8 cellular contexts compared by ENCODE assay signal in genomic region chr4:52712991-52713275, GRCh38. TPM values are rescaled to one million over a fixed set of nuclear protein-coding genes. Genes with fewer than 3 reads are reported as not detected.
DNase-seq lines count a peak whose midpoint lies in the region; ATAC-seq and TF ChIP-seq lines count a peak whose summit lies in the region.

No MANE protein-coding gene starts in this region.

- no peaks in the 10 kb centered on the region for H3K9me3 ChIP-seq in Panc1 (ENCODE audit: control insufficient read depth, insufficient read depth, low read depth, low read length)
- no peaks in the 10 kb centered on the region for H3K9me3 ChIP-seq in fibroblast of lung (ENCODE audit: control insufficient read depth, insufficient read depth, low read depth, low read length)

- H3K27ac ChIP-seq in Panc1 (ENCODE audit: low read length) (peak overlapping the region; percentile 86), fibroblast of lung (ENCODE audit: insufficient read depth, low read length) (peak overlapping the region; percentile 71)

- peak overlapping the region; percentile 75 for H3K4me2 ChIP-seq in fibroblast of lung (ENCODE audit: extremely low read depth, insufficient read depth, low read length)

- H3K27ac Mint-ChIP-seq in progenitor cell of endocrine pancreas: peak overlapping the region; percentile 97

- TF ChIP-seq CTCF in Panc1 (IDR thresholded peaks at IDR 0.05) (no peak), fibroblast of lung (conservative IDR thresholded peaks at IDR 0.05 in 1 of 2, IDR thresholded peaks at IDR 0.05 in 1 of 2; ENCODE audit: low read depth in 1 of 2, low read length in 2 of 2) (no peak), progenitor cell of endocrine pancreas (IDR thresholded peaks at IDR 0.05; ENCODE audit: unreplicated experiment) (no peak)

- H3K27me3 ChIP-seq in Panc1 (ENCODE audit: control insufficient read depth, insufficient read depth, low read length): no peaks in the 10 kb centered on the region
- no peaks in the 10 kb centered on the region for H3K27me3 ChIP-seq in fibroblast of lung (ENCODE audit: control insufficient read depth, insufficient read depth, low read length)

- BruUV-seq in Panc1 (replicated peaks; lab: Mats Ljungman, UMichigan): no TSS peak

- peak overlapping the region; percentile 78 for H3K9ac ChIP-seq in fibroblast of lung (ENCODE audit: insufficient read depth, low read length)

- intact Hi-C loops in Panc1 (cut with micrococcal nuclease; ENCODE audit: unreplicated experiment): no loop called here

- peaks cover 18% of the 10 kb centered on the region for H3K36me3 Mint-ChIP-seq in progenitor cell of endocrine pancreas (ENCODE audit: insufficient read depth)

- H4K20me1 ChIP-seq in fibroblast of lung (ENCODE audit: control insufficient read depth, extremely low read depth, insufficient read depth, low read length): no peaks in the 10 kb centered on the region

- in situ Hi-C loops in Panc1 (cut with HindIII; ENCODE audit: low pct_unique_long_range_greater_than_20kb, low sequenced_read_pairs): no loop called here

- H3K79me2 ChIP-seq in fibroblast of lung (ENCODE audit: control insufficient read depth, insufficient read depth, low read length): peaks cover 12% of the 10 kb centered on the region

- H3K36me3 ChIP-seq in Panc1 (ENCODE audit: control insufficient read depth, insufficient read depth, low read length) (peaks cover 14% of the 10 kb centered on the region), fibroblast of lung (ENCODE audit: control insufficient read depth, insufficient read depth, low read length) (peaks cover 3% of the 10 kb centered on the region)

- CTCF ChIA-PET in Panc1 (lab: Charles Lee): no interaction called here

- peak overlapping the region; percentile 71 for H2AFZ ChIP-seq in fibroblast of lung (ENCODE audit: low read length)

- DNase-seq in Panc1 (ENCODE audit: low read depth, low spot score): no peak
- no peak for DNase-seq in fibroblast of lung (ENCODE audit: low read depth in 2 of 2)
- DNase-seq in progenitor cell of endocrine pancreas (ENCODE audit: low spot score, unreplicated experiment): no peak
- no peak for DNase-seq in 8988T
- DNase-seq in NCI-H2081 treated with DMSO at 0.1 percent for 48 hours (lab: John Stamatoyannopoulos, UW): no peak

- H3K4me3 Mint-ChIP-seq in progenitor cell of endocrine pancreas (ENCODE audit: low read depth): peak overlapping the region; percentile 89

- no peaks in the 10 kb centered on the region for H3K9me3 Mint-ChIP-seq in progenitor cell of endocrine pancreas (ENCODE audit: low read depth)

- peaks cover 13% of the 10 kb centered on the region for H3K4me1 ChIP-seq in Panc1 (ENCODE audit: control insufficient read depth, insufficient read depth, low read length)
- peaks cover 3% of the 10 kb centered on the region for H3K4me1 ChIP-seq in fibroblast of lung (ENCODE audit: control insufficient read depth, extremely low read depth, insufficient read depth, low read length)

- H3K4me3 ChIP-seq in GM08714 (ENCODE audit: low read length) (peak overlapping the region; percentile 83), Panc1 (ENCODE audit: low read depth in 2 of 2, low read length in 2 of 2) (peak overlapping the region; percentile 78 to 80), fibroblast of lung (replicated peaks in 1 of 4; ENCODE audit: control extremely low read depth in 1 of 4, insufficient read depth in 1 of 4, low read depth in 3 of 4, low read length in 4 of 4) (peak overlapping the region; percentile 68 to 87 (median 72))

- POLR2A ChIA-PET in Panc1 (lab: Charles Lee): no interaction called here

- H3K4me1 Mint-ChIP-seq in progenitor cell of endocrine pancreas (ENCODE audit: low read depth): peaks cover 16% of the 10 kb centered on the region

- no peak for ATAC-seq in Panc1
- no peak for ATAC-seq in GM21528 (IDR thresholded peaks at IDR 0.05; ENCODE audit: low FRiP score, unreplicated experiment)
- ATAC-seq in GM19452 (IDR thresholded peaks at IDR 0.05; ENCODE audit: unreplicated experiment): no peak

- H3K27me3 Mint-ChIP-seq in progenitor cell of endocrine pancreas: peaks cover 11% of the 10 kb centered on the region

RNA-seq across cellular contexts. Expression of gene ERVMER34-1, which starts 38.3 kb away (rescaled TPM):
- total RNA-seq in Panc1 (2021; ENCODE audit: unreplicated experiment) (0.67 TPM), fibroblast of lung (under 0.01 TPM in 2 replicates), progenitor cell of endocrine pancreas (2.2 and 3.2 TPM in 2 replicates)
- 0.13 TPM for polyA plus RNA-seq in Panc1 (2012; ENCODE audit: insufficient read length)
- polyA plus RNA-seq in fibroblast of lung: 0.07 and 0.54 TPM in 2 replicates
- polyA plus RNA-seq in fibroblast of lung (2012): 0.09 and 0.51 TPM in 2 replicates
- polyA minus RNA-seq in fibroblast of lung (ENCODE audit: low replicate concordance): 0.12 TPM in 1 of 2 replicates, not detected in the other

RNA-seq across cellular contexts. Expression of gene USP46, which starts 53.8 kb away (rescaled TPM):
- 15.5 TPM for total RNA-seq in Panc1 (2021; ENCODE audit: unreplicated experiment)
- 7.2 TPM for polyA plus RNA-seq in Panc1 (2012; ENCODE audit: insufficient read length)
- 12.6 and 14.4 TPM in 2 replicates for total RNA-seq in fibroblast of lung
- 18.0 and 21.8 TPM in 2 replicates for polyA plus RNA-seq in fibroblast of lung
- 12.8 and 13.9 TPM in 2 replicates for polyA plus RNA-seq in fibroblast of lung (2012)
- 4.5 and 12.1 TPM in 2 replicates for polyA minus RNA-seq in fibroblast of lung (ENCODE audit: low replicate concordance)
- total RNA-seq in progenitor cell of endocrine pancreas: 33.1 and 33.6 TPM in 2 replicates
